9 cellular contexts compared by ENCODE assay signal in the genomic region with DNA sequence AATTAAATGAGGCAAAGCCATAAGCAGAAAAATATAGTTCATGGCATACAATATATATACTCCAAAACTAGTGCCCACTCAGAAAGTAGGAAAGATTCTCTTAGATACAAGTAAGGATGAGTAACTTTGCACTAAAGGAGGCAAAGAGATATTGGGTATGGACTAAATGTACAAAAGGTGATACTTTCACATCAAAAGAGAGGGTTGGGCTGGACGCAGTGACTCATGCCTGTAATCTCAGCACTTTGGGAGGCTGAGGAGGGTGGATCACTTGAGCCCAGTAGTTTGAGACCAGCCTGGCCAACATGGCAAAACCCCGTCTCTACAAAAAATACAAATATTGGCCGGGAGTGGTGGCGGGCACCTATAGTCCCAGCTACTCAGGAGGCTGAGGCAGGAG. TPM values are rescaled to one million over a fixed set of nuclear protein-coding genes. Genes with fewer than 3 reads are reported as not detected.
DNase-seq lines count a peak whose midpoint lies in the region; ATAC-seq and TF ChIP-seq lines count a peak whose summit lies in the region.
"Had no signal": no experiment of that assay in that cellular context is flagged by ENCODE, and none has a peak within 500 bp of the region (broad histone marks: within the 10 kb centered on the region; RNA-seq: fewer than 3 reads in every experiment).

No MANE protein-coding gene starts in this region.

- peak overlapping the region; percentile 45 for H3K4me2 ChIP-seq in fibroblast of lung (ENCODE audit: extremely low read depth, insufficient read depth, low read length)

- TF ChIP-seq CTCF in HFFc6 (IDR thresholded peaks at IDR 0.05) = no peak
- TF ChIP-seq CTCF in VCaP (conservative IDR thresholded peaks at IDR 0.05) = no peak
- TF ChIP-seq CTCF in fibroblast of lung (conservative IDR thresholded peaks at IDR 0.05 in 1 of 2, IDR thresholded peaks at IDR 0.05 in 1 of 2; ENCODE audit: low read depth in 1 of 2, low read length in 2 of 2) = no peak

- no peak for ATAC-seq in stimulated activated naive B cell treated with anti-CD40 and anti-IgM and Interleukin-4, amounts not matched to agents 10 μg/mL and 1 μg/mL and 100 μg/mL, for 72 hours (replicated peaks)

- DNase-seq in HFFc6 = no peak
- DNase-seq in fibroblast of lung (ENCODE audit: low read depth in 2 of 2) = no peak
- DNase-seq in stimulated activated naive B cell treated with anti-CD40 and anti-IgM and Interleukin-4, amounts not matched to agents 10 μg/mL and 1 μg/mL and 100 μg/mL, for 72 hours = no peak
- no peak for DNase-seq in nucleus accumbens (lab: John Stamatoyannopoulos, UW)
- DNase-seq in HAP-1 (ENCODE audit: low spot score in 2 of 2) = no peak
- no peak for DNase-seq in NCI-H187 (lab: John Stamatoyannopoulos, UW)
- DNase-seq: cerebellar nuclear complex, KG1 had no signal

- H3K36me3 Mint-ChIP-seq in HFFc6 (ENCODE audit: low read depth) = peaks cover 38% of the 10 kb centered on the region
- peaks cover 36 to 64% of the 10 kb centered on the region in 2 donors for H3K36me3 Mint-ChIP-seq in stimulated activated naive B cell treated with anti-CD40 and anti-IgM and Interleukin-4, amounts not matched to agents 10 μg/mL and 1 μg/mL and 100 μg/mL, for 72 hours

- no peak overlapping the region for H3K4me3 Mint-ChIP-seq in HFFc6
- H3K4me3 Mint-ChIP-seq in stimulated activated naive B cell treated with anti-CD40 and anti-IgM and Interleukin-4, amounts not matched to agents 10 μg/mL and 1 μg/mL and 100 μg/mL, for 72 hours = no peak overlapping the region

- H3K4me1 Mint-ChIP-seq in HFFc6 (ENCODE audit: low read depth) = peaks cover 68% of the 10 kb centered on the region
- H3K4me1 Mint-ChIP-seq in stimulated activated naive B cell treated with anti-CD40 and anti-IgM and Interleukin-4, amounts not matched to agents 10 μg/mL and 1 μg/mL and 100 μg/mL, for 72 hours = peaks cover 42 to 61% of the 10 kb centered on the region in 2 donors

- peaks cover 2% of the 10 kb centered on the region; the same call in 1 of the 2 replicates for H3K27me3 Mint-ChIP-seq in HFFc6 (ENCODE audit: insufficient read depth)
- no peaks in the 10 kb centered on the region for H3K27me3 Mint-ChIP-seq in stimulated activated naive B cell treated with anti-CD40 and anti-IgM and Interleukin-4, amounts not matched to agents 10 μg/mL and 1 μg/mL and 100 μg/mL, for 72 hours

- H3K4me3 ChIP-seq in fibroblast of lung (replicated peaks in 1 of 4; ENCODE audit: control extremely low read depth in 1 of 4, insufficient read depth in 1 of 4, low read depth in 3 of 4, low read length in 4 of 4) (peak overlapping the region in 1 of 4 experiments; percentile 15), HAP-1 (no peak overlapping the region)

- H3K27me3 ChIP-seq in fibroblast of lung (ENCODE audit: control insufficient read depth, insufficient read depth, low read length) (no peaks in the 10 kb centered on the region), HAP-1 (ENCODE audit: low read depth) (no peaks in the 10 kb centered on the region)

- peak overlapping the region; percentile 34; the same call in 1 of the 2 replicates for H3K27ac ChIP-seq in VCaP
- H3K27ac ChIP-seq in fibroblast of lung (ENCODE audit: insufficient read depth, low read length) = peak overlapping the region; percentile 40

- H3K4me1 ChIP-seq in fibroblast of lung (ENCODE audit: control insufficient read depth, extremely low read depth, insufficient read depth, low read length) (peaks cover 5% of the 10 kb centered on the region), HAP-1 (peaks cover 18% of the 10 kb centered on the region)

- no peak overlapping the region for H2AFZ ChIP-seq in fibroblast of lung (ENCODE audit: low read length)

- in situ Hi-C loops in HAP-1 (cut with MboI; ENCODE audit: low sequenced_read_pairs) = no loop called here

- peaks cover 49% of the 10 kb centered on the region for H3K79me2 ChIP-seq in fibroblast of lung (ENCODE audit: control insufficient read depth, insufficient read depth, low read length)

- H3K27ac Mint-ChIP-seq in HFFc6 = peak overlapping the region; percentile 89
- H3K27ac Mint-ChIP-seq in stimulated activated naive B cell treated with anti-CD40 and anti-IgM and Interleukin-4, amounts not matched to agents 10 μg/mL and 1 μg/mL and 100 μg/mL, for 72 hours = peak overlapping the region; percentile 86

- H3K9me3 ChIP-seq in fibroblast of lung (ENCODE audit: control insufficient read depth, insufficient read depth, low read depth, low read length) = no peaks in the 10 kb centered on the region
- H3K9me3 ChIP-seq in HAP-1 = no peaks in the 10 kb centered on the region

- no peak overlapping the region for H3K9ac ChIP-seq in fibroblast of lung (ENCODE audit: insufficient read depth, low read length)

- H3K36me3 ChIP-seq in fibroblast of lung (ENCODE audit: control insufficient read depth, insufficient read depth, low read length) (no peaks in the 10 kb centered on the region), HAP-1 (replicated peaks) (peaks cover 9% of the 10 kb centered on the region)

- no peaks in the 10 kb centered on the region for H3K9me3 Mint-ChIP-seq in HFFc6
- H3K9me3 Mint-ChIP-seq in stimulated activated naive B cell treated with anti-CD40 and anti-IgM and Interleukin-4, amounts not matched to agents 10 μg/mL and 1 μg/mL and 100 μg/mL, for 72 hours = peaks cover 0 to 6% of the 10 kb centered on the region in 2 donors

- H4K20me1 ChIP-seq in fibroblast of lung (ENCODE audit: control insufficient read depth, extremely low read depth, insufficient read depth, low read length) = no peaks in the 10 kb centered on the region

RNA-seq across cellular contexts. Expression of gene KYAT3, which starts 6.7 kb away (rescaled TPM):
- total RNA-seq in HFFc6 (2021; fragmentation: NEBNext Ultra II Directional; extraction: Animal tissue kit (Norgen Biotek cat#: 25700)) = 10 to 100 TPM; 18.1 to 25.4 (median 23.7) TPM
- 14.1 and 16.7 TPM in 2 replicates for total RNA-seq in fibroblast of lung
- polyA plus RNA-seq in fibroblast of lung = 43.5 and 55.9 TPM in 2 replicates
- 26.8 and 35.0 TPM in 2 replicates for polyA plus RNA-seq in fibroblast of lung (2012)
- 0.70 and 1.3 TPM in 2 replicates for polyA minus RNA-seq in fibroblast of lung (ENCODE audit: low replicate concordance)

RNA-seq across cellular contexts. Expression of gene RBMXL1, which starts 6.7 kb away (rescaled TPM):
- 1 to 10 TPM; 5.5 to 9.7 (median 8.2) TPM for total RNA-seq in HFFc6 (2021; fragmentation: NEBNext Ultra II Directional; extraction: Animal tissue kit (Norgen Biotek cat#: 25700))
- total RNA-seq in fibroblast of lung = 11.2 and 12.1 TPM in 2 replicates
- polyA plus RNA-seq in fibroblast of lung = 8.5 and 10.9 TPM in 2 replicates
- polyA plus RNA-seq in fibroblast of lung (2012) = 5.6 and 8.6 TPM in 2 replicates
- polyA minus RNA-seq in fibroblast of lung (ENCODE audit: low replicate concordance) = 6.1 and 11.0 TPM in 2 replicates

RNA-seq across cellular contexts. Expression of gene GBP3, which starts 37.0 kb away (rescaled TPM):
- total RNA-seq in HFFc6 (2021; fragmentation: NEBNext Ultra II Directional; extraction: Animal tissue kit (Norgen Biotek cat#: 25700)) = 10 to 100 TPM; 26.5 to 44.6 (median 39.3) TPM
- total RNA-seq in fibroblast of lung = 44.9 and 46.0 TPM in 2 replicates
- polyA plus RNA-seq in fibroblast of lung = 51.5 and 75.1 TPM in 2 replicates
- polyA plus RNA-seq in fibroblast of lung (2012) = 29.2 and 46.7 TPM in 2 replicates
- polyA minus RNA-seq in fibroblast of lung (ENCODE audit: low replicate concordance) = 6.8 and 37.8 TPM in 2 replicates
